In genomic region chr4:141635726-141636076, GRCh38 we compare ENCODE assay signal across 8 cellular contexts. TPM values are rescaled to one million over a fixed set of nuclear protein-coding genes. Genes with fewer than 3 reads are reported as not detected.
A peak's percentile ranks its signal among the peaks of the same experiment; 100 is the strongest.
DNase-seq lines count a peak whose midpoint lies in the region; ATAC-seq, FAIRE-seq and TF ChIP-seq lines count a peak whose summit lies in the region.

No MANE protein-coding gene starts in this region.

- no peak for FAIRE-seq in small intestine (lab: Jason Lieb, UNC)
- no peak for FAIRE-seq in frontal cortex (lab: Jason Lieb, UNC)

- no peaks in the 10 kb centered on the region for H3K9me3 ChIP-seq in HUES6 (ENCODE audit: control insufficient read depth, insufficient read depth, low read depth, low read length)
- H3K9me3 ChIP-seq in small intestine (ENCODE audit: control insufficient read depth, low read depth) = no peaks in the 10 kb centered on the region

- peak; percentile 40 for ATAC-seq in GM21447 (IDR thresholded peaks at IDR 0.05; ENCODE audit: unreplicated experiment)

- H3K4me1 ChIP-seq in HUES6 (ENCODE audit: control insufficient read depth, insufficient read depth, low read length) (peaks cover 13% of the 10 kb centered on the region), small intestine (ENCODE audit: control insufficient read depth in 2 of 2, insufficient read depth in 1 of 2, low read depth in 1 of 2, low read length in 1 of 2) (peaks cover 0 to 2% of the 10 kb centered on the region in 2 donors)

- WGBS in small intestine, 3 donors = 28 to 45% (median 42%) methylated on average over 5 of the region's 5 CpGs

- H3K9ac ChIP-seq in HUES6 (ENCODE audit: low read length) = peak overlapping the region; percentile 6

- no peaks in the 10 kb centered on the region for H3K36me3 ChIP-seq in HUES6 (ENCODE audit: control insufficient read depth, insufficient read depth, low read length)
- H3K36me3 ChIP-seq in small intestine (ENCODE audit: control insufficient read depth in 2 of 2, insufficient read depth in 2 of 2, low read length in 2 of 2) = no peaks in the 10 kb centered on the region

- POLR2A ChIA-PET in GM10248 (lab: Yijun Ruan, JAX) = no interaction called here

- no peak overlapping the region for H3K27ac ChIP-seq in HUES6 (ENCODE audit: low read depth, low read length)
- H3K27ac ChIP-seq in small intestine (ENCODE audit: low read depth in 1 of 2, low read length in 1 of 2) = peak overlapping the region; percentile 79 to 80

- TF ChIP-seq CTCF in GM10248 (IDR thresholded peaks at IDR 0.05; ENCODE audit: control extremely low read depth, extremely low read depth, low read depth, missing control alignments) (no peak), epithelial cell of proximal tubule (conservative IDR thresholded peaks at IDR 0.05; ENCODE audit: low read depth, low read length) (no peak)

- CTCF ChIA-PET in GM10248 (lab: Yijun Ruan, JAX) = interaction anchor here (1.7 to 2.5 kb wide), 2 partner anchors 11 to 71 kb away, joined by 5 to 14 read pairs; no protein-coding TSS in a partner anchor

- DNase-seq in GM10248 (ENCODE audit: extremely low spot score) = peak; percentile 44
- no peak for DNase-seq in epithelial cell of proximal tubule (ENCODE audit: low read depth)
- no peak for DNase-seq in small intestine
- DNase-seq in frontal cortex (ENCODE audit: low spot score in 2 of 2) = no peak
- DNase-seq in effector CD4-positive, alpha-beta T cell = no peak
- DNase-seq in OCI-M1 (lab: John Stamatoyannopoulos, UW) = no peak

- H3K4me3 ChIP-seq in HUES6 (ENCODE audit: low read depth, low read length) = peak overlapping the region; percentile 78
- H3K4me3 ChIP-seq in epithelial cell of proximal tubule (ENCODE audit: low read depth, low read length) = peak overlapping the region; percentile 85
- peak overlapping the region in 1 of 2 donors; percentile 80 for H3K4me3 ChIP-seq in small intestine (ENCODE audit: low read depth in 1 of 2, low read length in 2 of 2)

- peaks cover 41% of the 10 kb centered on the region for H3K27me3 ChIP-seq in HUES6 (ENCODE audit: control insufficient read depth, insufficient read depth, low read length)
- no peaks in the 10 kb centered on the region for H3K27me3 ChIP-seq in small intestine (ENCODE audit: control insufficient read depth in 2 of 2, insufficient read depth in 2 of 2, low read length in 2 of 2)

RNA-seq across cellular contexts. Expression of gene IL15, which starts 0.7 kb away (rescaled TPM):
- 3.7 and 7.7 TPM in 2 replicates for total RNA-seq in epithelial cell of proximal tubule
- polyA plus RNA-seq in small intestine = 10 to 100 TPM in 2 of 3 donors, 1 to 10 TPM in 1; 4.1 to 16.3 (median 13.2) TPM
- total RNA-seq in frontal cortex = 1.2 TPM
